31 cellular contexts compared by ENCODE assay signal in genomic region chr3:40129981-40130380, GRCh38.
"Had no signal": no experiment of that assay in that cellular context is flagged by ENCODE, and none has a peak within 500 bp of the region (broad histone marks: within the 10 kb centered on the region; RNA-seq: fewer than 3 reads in every experiment).

No MANE protein-coding gene starts in this region.

- H3K27ac Mint-ChIP-seq: activated CD4-positive, alpha-beta memory T cell treated with anti-CD3 and anti-CD28 coated beads, Interleukin-2, amount 10 ng/mL, durations not matched to agents 7 days and 5 days; activated CD8-positive, alpha-beta memory T cell treated with anti-CD3 and anti-CD28 coated beads, Interleukin-2, amount 10 ng/mL, durations not matched to agents 7 days and 5 days; activated naive CD4-positive, alpha-beta T cell treated with anti-CD3 and anti-CD28 coated beads, Interleukin-2, amount 50 U/mL, for 24 hours; activated naive CD8-positive, alpha-beta T cell treated with anti-CD3 and anti-CD28 coated beads, Interleukin-2, amount 10 ng/mL, durations not matched to agents 7 days and 5 days; activated T-cell treated with anti-CD3 and anti-CD28 coated beads, Interleukin-2, amount 50 U/mL, for 24 hours; activated T-helper 2 cell treated with anti-CD3 and anti-CD28 coated beads, Interferon-gamma antibody, Interleukin-2, Interleukin-4, amounts not matched to agents 10 μg/mL and 5 μg/mL and 100 μg/mL, durations not matched to agents 14 hours and 24 hours and 36 hours had no signal

- H3K9me3 Mint-ChIP-seq: activated naive CD4-positive, alpha-beta T cell treated with anti-CD3 and anti-CD28 coated beads, Interleukin-2, amount 50 U/mL, for 24 hours had no signal

- H3K27me3 ChIP-seq: body of pancreas, breast epithelium, SJCRH30 had no signal

- H3K36me3 ChIP-seq: breast epithelium, SJCRH30, WERI-Rb-1 had no signal

- H3K9me3 ChIP-seq: body of pancreas, SJCRH30 had no signal

- DNase-seq: activated CD4-positive, alpha-beta memory T cell treated with anti-CD3 and anti-CD28 coated beads, Interleukin-2, amount 10 ng/mL, durations not matched to agents 7 days and 5 days; activated CD4-positive, alpha-beta T cell treated with anti-CD3 and anti-CD28 coated beads for 1 hour; activated CD4-positive, alpha-beta T cell treated with anti-CD3 and anti-CD28 coated beads for 48 hours; activated CD4-positive, CD25-positive, alpha-beta regulatory T cell; activated CD8-positive, alpha-beta memory T cell treated with anti-CD3 and anti-CD28 coated beads for 24 hours; activated CD8-positive, alpha-beta memory T cell treated with anti-CD3 and anti-CD28 coated beads, Interleukin-2, amount 10 ng/mL, durations not matched to agents 7 days and 5 days; activated gamma-delta T cell; activated naive CD4-positive, alpha-beta T cell treated with Interleukin-2 at 50 U/mL for 16 hours; activated naive CD8-positive, alpha-beta T cell treated with anti-CD3 and anti-CD28 coated beads, Interleukin-2, amount 10 ng/mL, durations not matched to agents 7 days and 5 days; activated T-cell treated with anti-CD3 and anti-CD28 coated beads, Interleukin-2, amount 50 U/mL, for 24 hours; amygdala; body of pancreas; Karpas-422; KBM-7; NCI-H1105 treated with DMSO at 0.1 percent for 48 hours; NCI-H1436; NCI-H1694; NCI-H1930; NCI-H2081 treated with DMSO at 0.1 percent for 48 hours; NCI-H446 treated with DMSO at 0.1 percent for 48 hours; NCI-H524 treated with DMSO at 0.1 percent for 48 hours; SHP77; SJCRH30; T1000; WERI-Rb-1 had no signal

- H3K4me3 Mint-ChIP-seq: activated CD4-positive, alpha-beta memory T cell treated with anti-CD3 and anti-CD28 coated beads, Interleukin-2, amount 10 ng/mL, durations not matched to agents 7 days and 5 days; activated CD8-positive, alpha-beta memory T cell treated with anti-CD3 and anti-CD28 coated beads, Interleukin-2, amount 10 ng/mL, durations not matched to agents 7 days and 5 days; activated naive CD4-positive, alpha-beta T cell treated with anti-CD3 and anti-CD28 coated beads, Interleukin-2, amount 50 U/mL, for 24 hours; activated naive CD8-positive, alpha-beta T cell treated with anti-CD3 and anti-CD28 coated beads, Interleukin-2, amount 10 ng/mL, durations not matched to agents 7 days and 5 days; activated T-cell treated with anti-CD3 and anti-CD28 coated beads, Interleukin-2, amount 50 U/mL, for 24 hours had no signal

- H3K36me3 Mint-ChIP-seq: activated CD8-positive, alpha-beta memory T cell treated with anti-CD3 and anti-CD28 coated beads, Interleukin-2, amount 10 ng/mL, durations not matched to agents 7 days and 5 days; activated naive CD8-positive, alpha-beta T cell treated with anti-CD3 and anti-CD28 coated beads, Interleukin-2, amount 10 ng/mL, durations not matched to agents 7 days and 5 days had no signal

- H3K4me3 ChIP-seq: body of pancreas, breast epithelium, SJCRH30, SK-N-MC had no signal

- ATAC-seq: activated CD8-positive, alpha-beta memory T cell treated with anti-CD3 and anti-CD28 coated beads, Interleukin-2, amount 10 ng/mL, durations not matched to agents 7 days and 5 days; body of pancreas; Panc1 had no signal

- FAIRE-seq: astrocyte had no signal

- H3K27ac ChIP-seq: body of pancreas, breast epithelium, SJCRH30, SK-N-MC, WERI-Rb-1 had no signal

- H3K4me1 Mint-ChIP-seq: activated CD4-positive, alpha-beta memory T cell treated with anti-CD3 and anti-CD28 coated beads, Interleukin-2, amount 10 ng/mL, durations not matched to agents 7 days and 5 days; activated naive CD4-positive, alpha-beta T cell treated with anti-CD3 and anti-CD28 coated beads, Interleukin-2, amount 50 U/mL, for 24 hours had no signal

- H3K4me1 ChIP-seq: body of pancreas, breast epithelium, SJCRH30 had no signal

- H3K27me3 Mint-ChIP-seq: activated CD4-positive, alpha-beta memory T cell treated with anti-CD3 and anti-CD28 coated beads, Interleukin-2, amount 10 ng/mL, durations not matched to agents 7 days and 5 days; activated CD8-positive, alpha-beta memory T cell treated with anti-CD3 and anti-CD28 coated beads, Interleukin-2, amount 10 ng/mL, durations not matched to agents 7 days and 5 days; activated naive CD4-positive, alpha-beta T cell treated with anti-CD3 and anti-CD28 coated beads, Interleukin-2, amount 50 U/mL, for 24 hours; activated naive CD8-positive, alpha-beta T cell treated with anti-CD3 and anti-CD28 coated beads, Interleukin-2, amount 10 ng/mL, durations not matched to agents 7 days and 5 days had no signal
